In genomic region chr15:42608110-42608531, GRCh38 we compare ENCODE assay signal across 8 cellular contexts. TPM values are rescaled to one million over a fixed set of nuclear protein-coding genes. Genes with fewer than 3 reads are reported as not detected.
A peak's percentile ranks its signal among the peaks of the same experiment; 100 is the strongest.
DNase-seq lines count a peak whose midpoint lies in the region; ATAC-seq and TF ChIP-seq lines count a peak whose summit lies in the region.

No MANE protein-coding gene starts in this region.

- POLR2A ChIA-PET in activated CD8-positive, alpha-beta T cell treated with anti-CD3 and anti-CD28 coated beads for 36 hours (lab: Charles Lee) = interaction anchor here (0.8 to 2.0 kb wide), 5 partner anchors 11 to 73 kb away, joined by 3 to 6 read pairs (median 4); partner anchors contain the start of genes HAUS2, LRRC57 and STARD9

- no peaks in the 10 kb centered on the region for H3K9me3 Mint-ChIP-seq in activated CD8-positive, alpha-beta T cell treated with anti-CD3 and anti-CD28 coated beads for 36 hours

- no peak overlapping the region for H3K4me3 ChIP-seq in left lung

- DNase-seq in GM19238 (ENCODE audit: insufficient read length, low spot score) = peak; percentile 25
- DNase-seq in KBM-7 = peak; percentile 99
- peak; percentile 86 for DNase-seq in activated CD8-positive, alpha-beta T cell treated with anti-CD3 and anti-CD28 coated beads for 36 hours
- DNase-seq in left lung = peak in 1 of 2 donors; percentile 52
- no peak for DNase-seq in hepatic stellate cell (ENCODE audit: low spot score)
- DNase-seq in NCI-H524 (lab: John Stamatoyannopoulos, UW) = no peak
- no peak for DNase-seq in NCI-H2196 (lab: John Stamatoyannopoulos, UW; ENCODE audit: unreplicated experiment)

- intact Hi-C loops in activated CD8-positive, alpha-beta T cell treated with anti-CD3 and anti-CD28 coated beads for 36 hours (cut with micrococcal nuclease) = no loop called here
- intact Hi-C loops in left lung (cut with DNase I) = no loop called here

- no peaks in the 10 kb centered on the region for H3K27me3 Mint-ChIP-seq in activated CD8-positive, alpha-beta T cell treated with anti-CD3 and anti-CD28 coated beads for 36 hours

- no peaks in the 10 kb centered on the region for H3K9me3 ChIP-seq in left lung

- peaks cover 51% of the 10 kb centered on the region for H3K4me1 Mint-ChIP-seq in activated CD8-positive, alpha-beta T cell treated with anti-CD3 and anti-CD28 coated beads for 36 hours (ENCODE audit: low read depth)

- H3K27ac Mint-ChIP-seq in activated CD8-positive, alpha-beta T cell treated with anti-CD3 and anti-CD28 coated beads for 36 hours = peak overlapping the region; percentile 74

- ATAC-seq in activated CD8-positive, alpha-beta T cell treated with anti-CD3 and anti-CD28 coated beads for 36 hours = peak; percentile 72
- ATAC-seq in left lung (peak; percentile 95), GM21619 (IDR thresholded peaks at IDR 0.05; ENCODE audit: unreplicated experiment) (no peak)

- in situ Hi-C loops in KBM-7 (cut with MboI; ENCODE audit: low pct_unique_long_range_greater_than_20kb, low sequenced_read_pairs) = no loop called here

- TF ChIP-seq CTCF in activated CD8-positive, alpha-beta T cell treated with anti-CD3 and anti-CD28 coated beads for 36 hours (IDR thresholded peaks at IDR 0.05) = no peak
- TF ChIP-seq CTCF in left lung (IDR thresholded peaks at IDR 0.05) = no peak

- CTCF ChIA-PET in activated CD8-positive, alpha-beta T cell treated with anti-CD3 and anti-CD28 coated beads for 36 hours (lab: Charles Lee) = interaction anchor here (0.8 to 1.3 kb wide), 4 partner anchors 13 to 42 kb away, joined by 3 read pairs; no protein-coding TSS in a partner anchor

- peak overlapping the region; percentile 52 for H3K4me3 Mint-ChIP-seq in activated CD8-positive, alpha-beta T cell treated with anti-CD3 and anti-CD28 coated beads for 36 hours

- H3K27ac ChIP-seq in left lung = peak overlapping the region; percentile 26 to 53

- peaks cover 16 to 36% of the 10 kb centered on the region in 2 donors for H3K4me1 ChIP-seq in left lung

- H3K36me3 ChIP-seq in left lung = no peaks in the 10 kb centered on the region

- no peaks in the 10 kb centered on the region for H3K27me3 ChIP-seq in left lung

- peaks cover 4% of the 10 kb centered on the region for H3K36me3 Mint-ChIP-seq in activated CD8-positive, alpha-beta T cell treated with anti-CD3 and anti-CD28 coated beads for 36 hours (ENCODE audit: low read depth)

RNA-seq across cellular contexts. Expression of gene STARD9, which starts 32.7 kb away (rescaled TPM):
- total RNA-seq in activated CD8-positive, alpha-beta T cell treated with anti-CD3 and anti-CD28 coated beads for 36 hours = 1 to 10 TPM; 4.8 to 6.4 TPM
- 10 to 100 TPM in 1 of 2 donors, 1 to 10 TPM in 1; 9.4 to 10.9 TPM for total RNA-seq in left lung

RNA-seq across cellular contexts. Expression of gene HAUS2, which starts 59.5 kb away (rescaled TPM):
- total RNA-seq in activated CD8-positive, alpha-beta T cell treated with anti-CD3 and anti-CD28 coated beads for 36 hours = 10 to 100 TPM; 45.3 to 48.8 TPM
- total RNA-seq in left lung = 10 to 100 TPM; 18.4 to 20.5 TPM

RNA-seq across cellular contexts. Expression of gene LRRC57, which starts 59.5 kb away (rescaled TPM):
- 10 to 100 TPM; 13.7 to 15.1 TPM for total RNA-seq in activated CD8-positive, alpha-beta T cell treated with anti-CD3 and anti-CD28 coated beads for 36 hours
- total RNA-seq in left lung = 10 to 100 TPM; 26.7 to 27.9 TPM

Comparison
In these comparisons a context has a peak if more than half of its experiments do, and no peak if none do; other contexts are left out.
1. DNase-seq: peak in GM19238 (single experiment), KBM-7 (single experiment) and activated CD8-positive, alpha-beta T cell treated with anti-CD3 and anti-CD28 coated beads for 36 hours (single experiment); none in hepatic stellate cell (single experiment), NCI-H524 (0 of 2) and NCI-H2196 (single experiment).